In genomic region chr12:81176796-81177195, GRCh38 we compare ENCODE assay signal across 17 cellular contexts.
"Had no signal": no experiment of that assay in that cellular context is flagged by ENCODE, and none has a peak within 500 bp of the region (broad histone marks: within the 10 kb centered on the region; RNA-seq: fewer than 3 reads in every experiment).

No MANE protein-coding gene starts in this region.

- H3K4me1 Mint-ChIP-seq: activated naive CD8-positive, alpha-beta T cell treated with anti-CD3 and anti-CD28 coated beads for 36 hours; mesothelial cell of epicardium; neural crest cell; stimulated activated naive CD8-positive, alpha-beta T cell treated with anti-CD3 and anti-CD28 coated beads, Interleukin-15, amount 100 ng/mL, for 72 hours; T-cell had no signal

- H3K27ac Mint-ChIP-seq: activated naive CD8-positive, alpha-beta T cell treated with anti-CD3 and anti-CD28 coated beads for 36 hours; activated T-helper 1 cell treated with anti-CD3 and anti-CD28 coated beads, Interleukin-12 subunit alpha, Interleukin-12 subunit beta, Interleukin-2, Interleukin-4 antibody, amounts not matched to agents 30 ng/mL and 10 ng/mL and 1 ng/mL, durations not matched to agents 14 hours and 24 hours and 36 hours; mesothelial cell of epicardium; stimulated activated naive CD8-positive, alpha-beta T cell treated with anti-CD3 and anti-CD28 coated beads, Interleukin-15, amount 100 ng/mL, for 72 hours; T-cell had no signal

- H3K27me3 Mint-ChIP-seq: activated naive CD8-positive, alpha-beta T cell treated with anti-CD3 and anti-CD28 coated beads for 36 hours; stimulated activated naive CD8-positive, alpha-beta T cell treated with anti-CD3 and anti-CD28 coated beads, Interleukin-15, amount 100 ng/mL, for 72 hours; T-cell had no signal

- H3K4me3 ChIP-seq: esophagus muscularis mucosa, lower lobe of right lung, psoas muscle, right lobe of liver, upper lobe of left lung had no signal

- H3K36me3 Mint-ChIP-seq: activated naive CD8-positive, alpha-beta T cell treated with anti-CD3 and anti-CD28 coated beads for 36 hours; T-cell had no signal

- H3K4me3 Mint-ChIP-seq: activated naive CD8-positive, alpha-beta T cell treated with anti-CD3 and anti-CD28 coated beads for 36 hours; activated T-helper 1 cell treated with anti-CD3 and anti-CD28 coated beads, Interleukin-12 subunit alpha, Interleukin-12 subunit beta, Interleukin-2, Interleukin-4 antibody, amounts not matched to agents 30 ng/mL and 10 ng/mL and 1 ng/mL, durations not matched to agents 14 hours and 24 hours and 36 hours; mesothelial cell of epicardium; neural crest cell; stimulated activated naive CD8-positive, alpha-beta T cell treated with anti-CD3 and anti-CD28 coated beads, Interleukin-15, amount 100 ng/mL, for 72 hours; T-cell had no signal

- H3K4me1 ChIP-seq: esophagus muscularis mucosa, lower lobe of right lung, psoas muscle, right lobe of liver, upper lobe of left lung had no signal

- H3K27ac ChIP-seq: esophagus muscularis mucosa, lower lobe of right lung, psoas muscle, right lobe of liver, upper lobe of left lung had no signal

- DNase-seq: activated CD4-positive, alpha-beta T cell treated with anti-CD3 and anti-CD28 coated beads, Interleukin-2, amount 50 U/mL, for 1 hour; activated CD8-positive, alpha-beta memory T cell treated with anti-CD3 and anti-CD28 coated beads for 24 hours; activated naive CD8-positive, alpha-beta T cell treated with anti-CD3 and anti-CD28 coated beads for 36 hours; anterior cingulate cortex; foreskin melanocyte; head of caudate nucleus; lower lobe of right lung; psoas muscle; right lobe of liver; stimulated activated naive CD8-positive, alpha-beta T cell treated with anti-CD3 and anti-CD28 coated beads, Interleukin-15, amount 100 ng/mL, for 72 hours; T-cell; T-helper 9 cell; upper lobe of left lung had no signal

- H3K36me3 ChIP-seq: lower lobe of right lung had no signal

- H3K27me3 ChIP-seq: esophagus muscularis mucosa, right lobe of liver, upper lobe of left lung had no signal

- H3K9me3 ChIP-seq: right lobe of liver had no signal
